In the genomic region with DNA sequence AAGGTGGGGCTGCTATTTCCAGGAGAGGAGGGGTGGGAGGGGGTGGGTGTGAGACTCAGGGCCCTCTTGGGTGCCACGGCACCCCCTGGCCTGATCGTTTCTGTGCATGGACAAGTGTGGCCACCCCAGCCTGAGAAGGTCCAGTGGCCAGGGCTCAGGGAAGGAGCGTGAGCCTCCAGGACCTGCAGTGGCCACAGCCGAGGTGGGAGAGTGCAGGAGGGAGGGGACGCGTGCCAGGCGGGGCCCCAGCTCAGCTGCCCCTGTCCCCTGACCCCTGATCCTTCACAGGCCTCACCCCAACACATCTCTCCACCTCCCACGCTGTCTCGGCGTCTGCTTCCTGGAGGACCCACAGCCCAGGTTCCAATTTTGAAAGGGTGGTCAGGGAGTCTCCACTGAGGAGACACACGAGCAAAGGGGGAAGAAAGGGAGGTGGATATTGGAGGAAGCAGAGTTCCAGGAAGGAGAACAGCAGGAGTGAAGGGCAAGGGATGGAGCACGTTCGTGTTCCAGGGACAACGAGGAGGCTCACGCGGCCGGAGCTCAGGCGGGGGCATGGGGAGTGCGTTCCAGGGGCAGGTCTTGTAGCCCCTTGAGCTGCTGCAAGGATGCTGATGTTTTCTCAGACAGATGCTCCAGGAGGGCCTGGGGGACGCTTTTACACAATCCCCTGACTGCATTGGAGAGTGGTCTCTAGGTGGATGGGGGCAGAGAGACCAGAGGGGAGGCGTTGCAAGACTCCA, we compare ENCODE assay signal across 24 cellular contexts. TPM values are rescaled to one million over a fixed set of nuclear protein-coding genes. Genes with fewer than 3 reads are reported as not detected.
DNase-seq lines count a peak whose midpoint lies in the region; ATAC-seq and TF ChIP-seq lines count a peak whose summit lies in the region.
"Had no signal": no experiment of that assay in that cellular context is flagged by ENCODE, and none has a peak within 500 bp of the region (broad histone marks: within the 10 kb centered on the region; RNA-seq: fewer than 3 reads in every experiment).

No MANE protein-coding gene starts in this region.

- H3K9me3 Mint-ChIP-seq in neural progenitor cell: no peaks in the 10 kb centered on the region
- H3K9me3 Mint-ChIP-seq: CD4-positive, alpha-beta T cell; CD8-positive, alpha-beta T cell had no signal

- no peaks in the 10 kb centered on the region for H3K79me2 ChIP-seq in neural progenitor cell (ENCODE audit: low read depth)

- DNase-seq in T-helper 17 cell: no peak
- no peak for DNase-seq in neural progenitor cell (ENCODE audit: low spot score)
- DNase-seq in stimulated activated CD4-positive, alpha-beta T cell treated with anti-CD3 and anti-CD28 coated beads, Interleukin-4, amount 100 ng/mL, for 24 hours: no peak
- no peak for DNase-seq in COLO829 (ENCODE audit: low spot score)
- DNase-seq in left ventricle myocardium inferior: no peak
- DNase-seq: 8988T; ACHN; BE2C; CD4-positive, alpha-beta T cell; CD8-positive, alpha-beta T cell; COR-L47; DMS 273 treated with DMSO at 0.1 percent for 48 hours; DMS153; DMS53; DMS79; DND-41; EL; GDM1 had no signal

- H3K4me1 Mint-ChIP-seq in T-helper 17 cell (peaks cover 2% of the 10 kb centered on the region), neural progenitor cell (peaks cover 5% of the 10 kb centered on the region)

- H3K9me3 ChIP-seq in T-helper 17 cell (ENCODE audit: control insufficient read depth, low read length, poor library complexity, severe bottlenecking) (no peaks in the 10 kb centered on the region), neural progenitor cell (ENCODE audit: low read depth) (no peaks in the 10 kb centered on the region), left ventricle myocardium inferior (replicated peaks) (no peaks in the 10 kb centered on the region)
- H3K9me3 ChIP-seq: BE2C; BLaER1 treated with 17β-estradiol and CSF1 and Interleukin-3, amounts not matched to agents 10 nM and 100 nM had no signal

- H3K27ac Mint-ChIP-seq in T-helper 17 cell (peak overlapping the region; percentile 79), neural progenitor cell (peak overlapping the region; percentile 93)
- H3K27ac Mint-ChIP-seq: CD4-positive, alpha-beta T cell; CD8-positive, alpha-beta T cell had no signal

- TF ChIP-seq CTCF in neural progenitor cell (IDR thresholded peaks at IDR 0.05) (no peak), left ventricle myocardium inferior (IDR thresholded peaks at IDR 0.05; ENCODE audit: borderline replicate concordance) (no peak)

- H3K36me3 ChIP-seq in neural progenitor cell (no peaks in the 10 kb centered on the region), left ventricle myocardium inferior (no peaks in the 10 kb centered on the region)
- H3K36me3 ChIP-seq: BE2C; BLaER1 treated with 17β-estradiol and CSF1 and Interleukin-3, amounts not matched to agents 10 nM and 100 nM had no signal

- no peak overlapping the region for H3K4me3 Mint-ChIP-seq in T-helper 17 cell
- H3K4me3 Mint-ChIP-seq in neural progenitor cell: no peak overlapping the region
- H3K4me3 Mint-ChIP-seq: CD4-positive, alpha-beta T cell; CD8-positive, alpha-beta T cell had no signal

- no peak overlapping the region for H2AFZ ChIP-seq in neural progenitor cell (replicated peaks)

- H3K27me3 Mint-ChIP-seq in T-helper 17 cell: peaks cover 49% of the 10 kb centered on the region
- peaks cover 22% of the 10 kb centered on the region for H3K27me3 Mint-ChIP-seq in neural progenitor cell (ENCODE audit: insufficient read depth, low read depth)

- H3F3A ChIP-seq in neural progenitor cell (ENCODE audit: low read depth): peaks cover 20% of the 10 kb centered on the region

- H3K27ac ChIP-seq in neural progenitor cell (no peak overlapping the region), left ventricle myocardium inferior (replicated peaks) (no peak overlapping the region)
- H3K27ac ChIP-seq: BLaER1 treated with 17β-estradiol and CSF1 and Interleukin-3, amounts not matched to agents 10 nM and 100 nM; C4-2B had no signal

- H3K4me1 ChIP-seq in neural progenitor cell (peaks cover 20% of the 10 kb centered on the region), left ventricle myocardium inferior (peaks cover 24% of the 10 kb centered on the region)

- H3K4me2 ChIP-seq in neural progenitor cell: no peak overlapping the region

- H3K27me3 ChIP-seq in neural progenitor cell (peaks cover 69% of the 10 kb centered on the region), left ventricle myocardium inferior (ENCODE audit: low read depth) (peaks cover 92% of the 10 kb centered on the region)

- H3K4me3 ChIP-seq in neural progenitor cell: no peak overlapping the region
- H3K4me3 ChIP-seq in left ventricle myocardium inferior: no peak overlapping the region
- H3K4me3 ChIP-seq: BLaER1 treated with 17β-estradiol and CSF1 and Interleukin-3, amounts not matched to agents 10 nM and 100 nM; GM12878 had no signal

- H3K9ac ChIP-seq in neural progenitor cell: no peak overlapping the region
- H3K9ac ChIP-seq: BLaER1 treated with 17β-estradiol and CSF1 and Interleukin-3, amounts not matched to agents 10 nM and 100 nM had no signal

- no peak for ATAC-seq in T-helper 17 cell
- ATAC-seq: CD8-positive, alpha-beta T cell; GM12878 had no signal

- intact Hi-C loops in left ventricle myocardium inferior (cut with micrococcal nuclease): no loop called here

- H4K20me1 ChIP-seq in neural progenitor cell (ENCODE audit: low read depth): peaks cover 20% of the 10 kb centered on the region

- H3K36me3 Mint-ChIP-seq in T-helper 17 cell (ENCODE audit: low read depth): no peaks in the 10 kb centered on the region
- no peaks in the 10 kb centered on the region for H3K36me3 Mint-ChIP-seq in neural progenitor cell
- H3K36me3 Mint-ChIP-seq: CD8-positive, alpha-beta T cell had no signal

RNA-seq across cellular contexts. Expression of a gene that starts 4.2 kb away (rescaled TPM):
- not detected for total RNA-seq in T-helper 17 cell
- total RNA-seq in neural progenitor cell (ENCODE audit: low replicate concordance): 0.09 and 1.7 TPM in 2 replicates
- total RNA-seq in left ventricle myocardium inferior: not detected
- total RNA-seq: A673; CD4-positive, alpha-beta T cell; CD8-positive, alpha-beta T cell; Daoy; G401; GM12878 had no signal

RNA-seq across cellular contexts. Expression of a gene that starts 14.0 kb away (rescaled TPM):
- total RNA-seq in T-helper 17 cell: 10 to 100 TPM; 59.9 to 67.9 TPM
- total RNA-seq in neural progenitor cell (ENCODE audit: low replicate concordance): 28.4 and 35.7 TPM in 2 replicates
- total RNA-seq in left ventricle myocardium inferior: 55.3 TPM

RNA-seq across cellular contexts. Expression of a gene that starts 41.5 kb away (rescaled TPM):
- total RNA-seq in T-helper 17 cell (10 to 100 TPM; 13.8 to 14.3 TPM), neural progenitor cell (ENCODE audit: low replicate concordance) (16.2 and 19.2 TPM in 2 replicates), left ventricle myocardium inferior (25.9 TPM)
